ENCODE assay signal across 1 cellular context in the genomic region with DNA sequence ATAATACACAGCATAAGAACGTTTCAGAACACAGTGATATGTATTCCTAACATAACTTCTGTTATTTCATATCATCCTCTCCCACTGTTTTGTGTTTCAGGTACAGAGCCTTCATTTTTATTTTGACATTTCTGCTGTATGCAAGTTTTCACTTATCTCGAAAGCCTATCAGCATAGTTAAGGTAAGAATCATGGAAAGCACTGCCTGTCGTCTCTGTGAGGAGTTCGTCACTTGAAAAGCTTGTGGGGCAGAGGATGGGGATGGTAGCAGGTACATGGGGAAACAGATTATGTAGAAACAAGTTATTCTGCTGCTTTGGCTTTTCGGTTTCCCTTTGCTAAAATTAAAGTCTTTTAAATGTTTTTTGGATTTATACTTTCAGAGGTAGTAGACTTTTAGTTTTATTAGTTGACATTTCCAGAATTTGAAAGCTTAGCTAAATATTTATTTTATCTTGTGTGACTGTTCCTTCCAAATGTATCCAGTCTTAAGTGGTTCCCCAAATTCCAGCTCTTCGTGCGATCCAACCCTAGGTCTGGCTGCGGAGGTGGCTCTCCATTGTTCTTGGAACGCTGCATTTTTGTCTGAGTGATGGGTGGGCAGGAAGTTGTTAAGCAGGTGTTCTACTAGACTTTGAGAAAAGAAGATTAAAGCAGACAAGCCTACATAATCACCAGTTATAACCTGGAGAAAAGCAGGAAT.
TF ChIP-seq lines count a peak whose summit lies in the region.

No MANE protein-coding gene starts in this region.

TF ChIP-seq in WTC11, 78 proteins besides CTCF, POLR2A, EP300 and RAD21 (continued from another document):
- TF ChIP-seq, protein P1, sequence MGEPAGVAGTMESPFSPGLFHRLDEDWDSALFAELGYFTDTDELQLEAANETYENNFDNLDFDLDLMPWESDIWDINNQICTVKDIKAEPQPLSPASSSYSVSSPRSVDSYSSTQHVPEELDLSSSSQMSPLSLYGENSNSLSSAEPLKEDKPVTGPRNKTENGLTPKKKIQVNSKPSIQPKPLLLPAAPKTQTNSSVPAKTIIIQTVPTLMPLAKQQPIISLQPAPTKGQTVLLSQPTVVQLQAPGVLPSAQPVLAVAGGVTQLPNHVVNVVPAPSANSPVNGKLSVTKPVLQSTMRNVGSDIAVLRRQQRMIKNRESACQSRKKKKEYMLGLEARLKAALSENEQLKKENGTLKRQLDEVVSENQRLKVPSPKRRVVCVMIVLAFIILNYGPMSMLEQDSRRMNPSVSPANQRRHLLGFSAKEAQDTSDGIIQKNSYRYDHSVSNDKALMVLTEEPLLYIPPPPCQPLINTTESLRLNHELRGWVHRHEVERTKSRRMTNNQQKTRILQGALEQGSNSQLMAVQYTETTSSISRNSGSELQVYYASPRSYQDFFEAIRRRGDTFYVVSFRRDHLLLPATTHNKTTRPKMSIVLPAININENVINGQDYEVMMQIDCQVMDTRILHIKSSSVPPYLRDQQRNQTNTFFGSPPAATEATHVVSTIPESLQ (CRISPR knock-in tag; IDR thresholded peaks at IDR 0.05), result no peak
- TF ChIP-seq, protein P2, sequence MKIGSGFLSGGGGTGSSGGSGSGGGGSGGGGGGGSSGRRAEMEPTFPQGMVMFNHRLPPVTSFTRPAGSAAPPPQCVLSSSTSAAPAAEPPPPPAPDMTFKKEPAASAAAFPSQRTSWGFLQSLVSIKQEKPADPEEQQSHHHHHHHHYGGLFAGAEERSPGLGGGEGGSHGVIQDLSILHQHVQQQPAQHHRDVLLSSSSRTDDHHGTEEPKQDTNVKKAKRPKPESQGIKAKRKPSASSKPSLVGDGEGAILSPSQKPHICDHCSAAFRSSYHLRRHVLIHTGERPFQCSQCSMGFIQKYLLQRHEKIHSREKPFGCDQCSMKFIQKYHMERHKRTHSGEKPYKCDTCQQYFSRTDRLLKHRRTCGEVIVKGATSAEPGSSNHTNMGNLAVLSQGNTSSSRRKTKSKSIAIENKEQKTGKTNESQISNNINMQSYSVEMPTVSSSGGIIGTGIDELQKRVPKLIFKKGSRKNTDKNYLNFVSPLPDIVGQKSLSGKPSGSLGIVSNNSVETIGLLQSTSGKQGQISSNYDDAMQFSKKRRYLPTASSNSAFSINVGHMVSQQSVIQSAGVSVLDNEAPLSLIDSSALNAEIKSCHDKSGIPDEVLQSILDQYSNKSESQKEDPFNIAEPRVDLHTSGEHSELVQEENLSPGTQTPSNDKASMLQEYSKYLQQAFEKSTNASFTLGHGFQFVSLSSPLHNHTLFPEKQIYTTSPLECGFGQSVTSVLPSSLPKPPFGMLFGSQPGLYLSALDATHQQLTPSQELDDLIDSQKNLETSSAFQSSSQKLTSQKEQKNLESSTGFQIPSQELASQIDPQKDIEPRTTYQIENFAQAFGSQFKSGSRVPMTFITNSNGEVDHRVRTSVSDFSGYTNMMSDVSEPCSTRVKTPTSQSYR (CRISPR knock-in tag; IDR thresholded peaks at IDR 0.05), result no peak
- TF ChIP-seq KAT7 (CRISPR knock-in tag; IDR thresholded peaks at IDR 0.05; ENCODE audit: borderline replicate concordance) (no peak), TEAD4 (CRISPR knock-in tag; IDR thresholded peaks at IDR 0.05) (no peak), SP1 (CRISPR knock-in tag; conservative IDR thresholded peaks at IDR 0.05) (no peak), SMAD3 (CRISPR knock-in tag; IDR thresholded peaks at IDR 0.05; ENCODE audit: borderline replicate concordance) (no peak), CBFB (CRISPR knock-in tag; IDR thresholded peaks at IDR 0.05; ENCODE audit: low read depth) (no peak)
- TF ChIP-seq, protein P3, sequence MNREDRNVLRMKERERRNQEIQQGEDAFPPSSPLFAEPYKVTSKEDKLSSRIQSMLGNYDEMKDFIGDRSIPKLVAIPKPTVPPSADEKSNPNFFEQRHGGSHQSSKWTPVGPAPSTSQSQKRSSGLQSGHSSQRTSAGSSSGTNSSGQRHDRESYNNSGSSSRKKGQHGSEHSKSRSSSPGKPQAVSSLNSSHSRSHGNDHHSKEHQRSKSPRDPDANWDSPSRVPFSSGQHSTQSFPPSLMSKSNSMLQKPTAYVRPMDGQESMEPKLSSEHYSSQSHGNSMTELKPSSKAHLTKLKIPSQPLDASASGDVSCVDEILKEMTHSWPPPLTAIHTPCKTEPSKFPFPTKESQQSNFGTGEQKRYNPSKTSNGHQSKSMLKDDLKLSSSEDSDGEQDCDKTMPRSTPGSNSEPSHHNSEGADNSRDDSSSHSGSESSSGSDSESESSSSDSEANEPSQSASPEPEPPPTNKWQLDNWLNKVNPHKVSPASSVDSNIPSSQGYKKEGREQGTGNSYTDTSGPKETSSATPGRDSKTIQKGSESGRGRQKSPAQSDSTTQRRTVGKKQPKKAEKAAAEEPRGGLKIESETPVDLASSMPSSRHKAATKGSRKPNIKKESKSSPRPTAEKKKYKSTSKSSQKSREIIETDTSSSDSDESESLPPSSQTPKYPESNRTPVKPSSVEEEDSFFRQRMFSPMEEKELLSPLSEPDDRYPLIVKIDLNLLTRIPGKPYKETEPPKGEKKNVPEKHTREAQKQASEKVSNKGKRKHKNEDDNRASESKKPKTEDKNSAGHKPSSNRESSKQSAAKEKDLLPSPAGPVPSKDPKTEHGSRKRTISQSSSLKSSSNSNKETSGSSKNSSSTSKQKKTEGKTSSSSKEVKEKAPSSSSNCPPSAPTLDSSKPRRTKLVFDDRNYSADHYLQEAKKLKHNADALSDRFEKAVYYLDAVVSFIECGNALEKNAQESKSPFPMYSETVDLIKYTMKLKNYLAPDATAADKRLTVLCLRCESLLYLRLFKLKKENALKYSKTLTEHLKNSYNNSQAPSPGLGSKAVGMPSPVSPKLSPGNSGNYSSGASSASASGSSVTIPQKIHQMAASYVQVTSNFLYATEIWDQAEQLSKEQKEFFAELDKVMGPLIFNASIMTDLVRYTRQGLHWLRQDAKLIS (CRISPR knock-in tag; IDR thresholded peaks at IDR 0.05; ENCODE audit: borderline replicate concordance), result no peak
